Comparison of ENCODE assay signal across 13 cellular contexts in the genomic region with DNA sequence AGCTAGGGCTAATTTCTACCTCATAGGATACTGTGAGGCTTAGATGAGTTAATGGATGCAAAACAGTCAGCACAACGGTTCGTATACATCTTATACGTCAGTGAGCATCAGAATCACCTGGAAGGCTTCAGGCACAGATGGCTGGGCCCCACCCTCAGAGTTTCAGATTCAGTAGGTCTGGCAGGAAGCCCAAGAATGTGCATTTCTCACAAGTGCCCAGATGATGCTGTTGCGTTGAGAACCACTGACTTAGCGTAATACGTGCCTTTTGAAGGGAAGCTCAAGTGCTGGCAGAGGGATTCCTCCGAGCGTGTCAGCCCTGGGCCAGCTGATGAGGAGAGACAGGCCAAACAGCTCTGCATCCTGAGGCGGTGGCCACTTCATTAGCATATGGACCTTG.
DNase-seq lines count a peak whose midpoint lies in the region; ATAC-seq, FAIRE-seq and TF ChIP-seq lines count a peak whose summit lies in the region.
"Had no signal": no experiment of that assay in that cellular context is flagged by ENCODE, and none has a peak within 500 bp of the region (broad histone marks: within the 10 kb centered on the region; RNA-seq: fewer than 3 reads in every experiment).

No MANE protein-coding gene starts in this region.

- TF ChIP-seq CTCF in astrocyte (IDR thresholded peaks at IDR 0.05; ENCODE audit: insufficient read depth, low read depth, low read length) (no peak), upper lobe of left lung (IDR thresholded peaks at IDR 0.05) (no peak)

- no peaks in the 10 kb centered on the region for H3K36me3 ChIP-seq in astrocyte (ENCODE audit: insufficient read depth, low read length)
- no peaks in the 10 kb centered on the region for H3K36me3 ChIP-seq in upper lobe of left lung
- H3K36me3 ChIP-seq: suprapubic skin had no signal

- peaks cover 2% of the 10 kb centered on the region for H3K9me3 Mint-ChIP-seq in astrocyte (ENCODE audit: unreplicated experiment)
- H3K9me3 Mint-ChIP-seq: CD8-positive, alpha-beta T cell had no signal

- FAIRE-seq in astrocyte (lab: Jason Lieb, UNC) (no peak), GM19239 (lab: Jason Lieb, UNC) (no peak)
- FAIRE-seq: TTC549 had no signal

- H3K27ac ChIP-seq in astrocyte (ENCODE audit: low read depth, low read length) (no peak overlapping the region), upper lobe of left lung (no peak overlapping the region)
- H3K27ac ChIP-seq: suprapubic skin had no signal

- H3K27me3 Mint-ChIP-seq in astrocyte (ENCODE audit: low read depth, unreplicated experiment): peaks cover 4% of the 10 kb centered on the region

- no peak overlapping the region for H2AFZ ChIP-seq in astrocyte (ENCODE audit: low read depth, low read length)

- no peak for TF ChIP-seq EP300 in upper lobe of left lung (IDR thresholded peaks at IDR 0.05)

- peak; percentile 46 for ATAC-seq in GM18499 (IDR thresholded peaks at IDR 0.05; ENCODE audit: insufficient read depth, unreplicated experiment)
- peak; percentile 54 for ATAC-seq in GM21447 (IDR thresholded peaks at IDR 0.05; ENCODE audit: unreplicated experiment)
- peak; percentile 48 for ATAC-seq in HG03354 (IDR thresholded peaks at IDR 0.05; ENCODE audit: poor library complexity, severe bottlenecking, unreplicated experiment)
- no peak for ATAC-seq in upper lobe of left lung (ENCODE audit: low FRiP score in 2 of 2)
- ATAC-seq: CD8-positive, alpha-beta T cell; Panc1 had no signal

- WGBS in upper lobe of left lung, 2 donors: 75 to 80% methylated on average over 5 to 9 of the region's 9 CpGs

- H3K4me1 ChIP-seq in astrocyte (ENCODE audit: insufficient read depth, low read length) (no peaks in the 10 kb centered on the region), upper lobe of left lung (no peaks in the 10 kb centered on the region)
- H3K4me1 ChIP-seq: suprapubic skin had no signal

- H3K36me3 Mint-ChIP-seq in astrocyte (ENCODE audit: low read depth, unreplicated experiment): peaks cover 24% of the 10 kb centered on the region
- H3K36me3 Mint-ChIP-seq: CD8-positive, alpha-beta T cell had no signal

- no peaks in the 10 kb centered on the region for H4K20me1 ChIP-seq in astrocyte (ENCODE audit: insufficient read depth, low read length)

- DNase-seq in astrocyte (ENCODE audit: low read depth): peak; percentile 74
- DNase-seq in GM19239 (ENCODE audit: insufficient read length, low spot score): no peak
- no peak for DNase-seq in upper lobe of left lung
- no peak for DNase-seq in LoVo (ENCODE audit: low spot score)
- DNase-seq in activated CD4-positive, alpha-beta T cell treated with anti-CD3 and anti-CD28 coated beads, Interleukin-2, amount 50 U/mL, for 48 hours: no peak
- DNase-seq: CD8-positive, alpha-beta T cell; stimulated activated CD4-positive, alpha-beta T cell treated with anti-CD3 and anti-CD28 coated beads, Interleukin-4, amount 100 ng/mL, for 1 hour had no signal

- TF ChIP-seq POLR2A in upper lobe of left lung (IDR thresholded peaks at IDR 0.05): no peak

- H3K9me3 ChIP-seq in astrocyte (ENCODE audit: insufficient read depth, low read depth, low read length): no peaks in the 10 kb centered on the region
- no peaks in the 10 kb centered on the region for H3K9me3 ChIP-seq in upper lobe of left lung
- H3K9me3 ChIP-seq: suprapubic skin had no signal

- no peaks in the 10 kb centered on the region for H3K79me2 ChIP-seq in astrocyte (ENCODE audit: insufficient read depth, low read length)

- no peak overlapping the region for H3K4me3 Mint-ChIP-seq in astrocyte (ENCODE audit: unreplicated experiment)
- H3K4me3 Mint-ChIP-seq: CD8-positive, alpha-beta T cell had no signal

- H3K27me3 ChIP-seq in astrocyte (ENCODE audit: insufficient read depth, low read length) (no peaks in the 10 kb centered on the region), upper lobe of left lung (no peaks in the 10 kb centered on the region)
- H3K27me3 ChIP-seq: suprapubic skin had no signal

- no peak overlapping the region for H3K9ac ChIP-seq in astrocyte (ENCODE audit: low read length)

- H3K4me3 ChIP-seq in astrocyte (ENCODE audit: insufficient read depth, low read depth, low read length) (no peak overlapping the region), upper lobe of left lung (no peak overlapping the region)
- H3K4me3 ChIP-seq: suprapubic skin had no signal

- H3K4me1 Mint-ChIP-seq in astrocyte (ENCODE audit: low read depth, unreplicated experiment): peaks cover 6% of the 10 kb centered on the region

- H3K27ac Mint-ChIP-seq in astrocyte (ENCODE audit: unreplicated experiment): no peak overlapping the region
- H3K27ac Mint-ChIP-seq: CD8-positive, alpha-beta T cell had no signal

- no peak overlapping the region for H3K4me2 ChIP-seq in astrocyte (ENCODE audit: low read length)

Comparison
In these comparisons a context has a peak if more than half of its experiments do, and no peak if none do; other contexts are left out.
1. ATAC-seq: peak in GM18499 (single experiment), GM21447 (single experiment) and HG03354 (single experiment); none in upper lobe of left lung (0 of 2).